In genomic region chr5:143352691-143353090, GRCh38 we compare ENCODE assay signal across 10 cellular contexts. TPM values are rescaled to one million over a fixed set of nuclear protein-coding genes. Genes with fewer than 3 reads are reported as not detected.
DNase-seq lines count a peak whose midpoint lies in the region; ATAC-seq and TF ChIP-seq lines count a peak whose summit lies in the region.
"Had no signal": no experiment of that assay in that cellular context is flagged by ENCODE, and none has a peak within 500 bp of the region (broad histone marks: within the 10 kb centered on the region; RNA-seq: fewer than 3 reads in every experiment).

No MANE protein-coding gene starts in this region.

- no peaks in the 10 kb centered on the region for H3K9me3 ChIP-seq in smooth muscle cell (replicated peaks; ENCODE audit: low read depth)

- no peaks in the 10 kb centered on the region for H3K9me3 Mint-ChIP-seq in activated CD4-positive, alpha-beta T cell treated with anti-CD3 and anti-CD28 coated beads, Interleukin-2, amount 10 ng/mL, durations not matched to agents 24 days and 14 days
- H3K9me3 Mint-ChIP-seq in IgD-negative memory B cell (no peaks in the 10 kb centered on the region), endothelial cell (ENCODE audit: unreplicated experiment) (no peaks in the 10 kb centered on the region)
- no peaks in the 10 kb centered on the region for H3K9me3 Mint-ChIP-seq in activated naive CD4-positive, alpha-beta T cell treated with anti-CD3 and anti-CD28 coated beads, Interleukin-2, amount 50 U/mL, for 24 hours

- 94% methylated on average over 1 of the region's 1 CpG for WGBS in smooth muscle cell (ENCODE audit: low lambda C conversion rate)

- no peaks in the 10 kb centered on the region for H3K27me3 Mint-ChIP-seq in activated CD4-positive, alpha-beta T cell treated with anti-CD3 and anti-CD28 coated beads, Interleukin-2, amount 10 ng/mL, durations not matched to agents 24 days and 14 days
- H3K27me3 Mint-ChIP-seq in IgD-negative memory B cell (no peaks in the 10 kb centered on the region), endothelial cell (ENCODE audit: unreplicated experiment) (no peaks in the 10 kb centered on the region)
- H3K27me3 Mint-ChIP-seq in activated naive CD4-positive, alpha-beta T cell treated with anti-CD3 and anti-CD28 coated beads, Interleukin-2, amount 50 U/mL, for 24 hours: no peaks in the 10 kb centered on the region

- peak; percentile 80 for DNase-seq in activated CD4-positive, alpha-beta T cell treated with anti-CD3 and anti-CD28 coated beads, Interleukin-2, amount 10 ng/mL, durations not matched to agents 24 days and 14 days
- no peak for DNase-seq in activated CD4-positive, alpha-beta T cell treated with anti-CD3 and anti-CD28 coated beads, Interleukin-2, amount 50 U/mL, for 1 hour
- DNase-seq in smooth muscle cell (lab: John Stamatoyannopoulos, UW; ENCODE audit: unreplicated experiment): no peak
- no peak for DNase-seq in endothelial cell (ENCODE audit: low spot score)
- DNase-seq: DMS53, NCI-H226 had no signal

- H3K4me3 Mint-ChIP-seq in activated CD4-positive, alpha-beta T cell treated with anti-CD3 and anti-CD28 coated beads, Interleukin-2, amount 10 ng/mL, durations not matched to agents 24 days and 14 days: peak overlapping the region; percentile 83
- H3K4me3 Mint-ChIP-seq in IgD-negative memory B cell (peak overlapping the region in 2 of 4 donors; percentile 4 to 86), endothelial cell (ENCODE audit: unreplicated experiment) (no peak overlapping the region)
- H3K4me3 Mint-ChIP-seq in activated naive CD4-positive, alpha-beta T cell treated with anti-CD3 and anti-CD28 coated beads, Interleukin-2, amount 50 U/mL, for 24 hours: peak overlapping the region; percentile 84

- H3K36me3 Mint-ChIP-seq in activated CD4-positive, alpha-beta T cell treated with anti-CD3 and anti-CD28 coated beads, Interleukin-2, amount 10 ng/mL, durations not matched to agents 24 days and 14 days (ENCODE audit: low read depth): peaks cover 9% of the 10 kb centered on the region
- H3K36me3 Mint-ChIP-seq in IgD-negative memory B cell (peaks cover 2% of the 10 kb centered on the region), endothelial cell (ENCODE audit: low read depth, unreplicated experiment) (no peaks in the 10 kb centered on the region)
- no peaks in the 10 kb centered on the region for H3K36me3 Mint-ChIP-seq in activated naive CD4-positive, alpha-beta T cell treated with anti-CD3 and anti-CD28 coated beads, Interleukin-2, amount 50 U/mL, for 24 hours

- no peaks in the 10 kb centered on the region for H3K27me3 ChIP-seq in smooth muscle cell (ENCODE audit: low read depth)

- H3K36me3 ChIP-seq in smooth muscle cell (ENCODE audit: low read depth): no peaks in the 10 kb centered on the region

- peaks cover 6% of the 10 kb centered on the region for H3K4me1 ChIP-seq in smooth muscle cell (ENCODE audit: low read depth)

- peaks cover 93% of the 10 kb centered on the region for H4K20me1 ChIP-seq in smooth muscle cell (ENCODE audit: low read depth)

- peaks cover 94% of the 10 kb centered on the region for H3K79me2 ChIP-seq in smooth muscle cell (ENCODE audit: low read depth)

- intact Hi-C loops in activated CD4-positive, alpha-beta T cell treated with anti-CD3 and anti-CD28 coated beads, Interleukin-2, amount 10 ng/mL, durations not matched to agents 24 days and 14 days (cut with micrococcal nuclease): loop anchor here (5.0 kb wide), 4 partner anchors 35 to 475 kb away; no protein-coding TSS in a partner anchor

- H3K4me3 ChIP-seq in smooth muscle cell: no peak overlapping the region

- no peak for ATAC-seq in HG02759 (IDR thresholded peaks at IDR 0.05; ENCODE audit: unreplicated experiment)
- ATAC-seq in HG02642 (IDR thresholded peaks at IDR 0.05; ENCODE audit: poor library complexity, unreplicated experiment): no peak

- peak overlapping the region; percentile 87 for H3K27ac ChIP-seq in smooth muscle cell (ENCODE audit: low read depth)

- H3F3A ChIP-seq in smooth muscle cell (ENCODE audit: low read depth): peaks cover 24% of the 10 kb centered on the region

- H3K4me1 Mint-ChIP-seq in activated CD4-positive, alpha-beta T cell treated with anti-CD3 and anti-CD28 coated beads, Interleukin-2, amount 10 ng/mL, durations not matched to agents 24 days and 14 days: peaks cover 35% of the 10 kb centered on the region
- peaks cover 33 to 55% (median 38%) of the 10 kb centered on the region in 3 donors for H3K4me1 Mint-ChIP-seq in IgD-negative memory B cell
- peaks cover 61% of the 10 kb centered on the region for H3K4me1 Mint-ChIP-seq in activated naive CD4-positive, alpha-beta T cell treated with anti-CD3 and anti-CD28 coated beads, Interleukin-2, amount 50 U/mL, for 24 hours
- H3K4me1 Mint-ChIP-seq in endothelial cell (ENCODE audit: unreplicated experiment): no peaks in the 10 kb centered on the region

- no peak for TF ChIP-seq CTCF in smooth muscle cell (IDR thresholded peaks at IDR 0.05; ENCODE audit: borderline replicate concordance, insufficient read depth, poor library complexity, severe bottlenecking)
- no peak for TF ChIP-seq CTCF in endothelial cell (IDR thresholded peaks at IDR 0.05; ENCODE audit: unreplicated experiment)

- peak overlapping the region; percentile 86 for H3K27ac Mint-ChIP-seq in activated CD4-positive, alpha-beta T cell treated with anti-CD3 and anti-CD28 coated beads, Interleukin-2, amount 10 ng/mL, durations not matched to agents 24 days and 14 days
- H3K27ac Mint-ChIP-seq in IgD-negative memory B cell (peak overlapping the region in 2 of 3 donors; percentile 6 to 88), endothelial cell (ENCODE audit: unreplicated experiment) (no peak overlapping the region)
- peak overlapping the region; percentile 92 for H3K27ac Mint-ChIP-seq in activated naive CD4-positive, alpha-beta T cell treated with anti-CD3 and anti-CD28 coated beads, Interleukin-2, amount 50 U/mL, for 24 hours

- no peak overlapping the region for H3K9ac ChIP-seq in smooth muscle cell (ENCODE audit: low read depth)

- no peak overlapping the region for H3K4me2 ChIP-seq in smooth muscle cell

- H2AFZ ChIP-seq in smooth muscle cell (ENCODE audit: low read depth): no peak overlapping the region

RNA-seq across cellular contexts. Expression of gene NR3C1, which starts 50.8 kb away (rescaled TPM):
- total RNA-seq in activated CD4-positive, alpha-beta T cell treated with anti-CD3 and anti-CD28 coated beads, Interleukin-2, amount 10 ng/mL, durations not matched to agents 24 days and 14 days: 62.2 and 64.7 TPM in 2 replicates
- polyA plus RNA-seq in IgD-negative memory B cell (78.4 TPM), smooth muscle cell (48.1 and 76.5 TPM in 2 replicates)
- total RNA-seq in smooth muscle cell (101 and 103 TPM in 2 replicates), endothelial cell (ENCODE audit: unreplicated experiment) (9.9 TPM)
